ENCODE assay signal across 8 cellular contexts in the genomic region with DNA sequence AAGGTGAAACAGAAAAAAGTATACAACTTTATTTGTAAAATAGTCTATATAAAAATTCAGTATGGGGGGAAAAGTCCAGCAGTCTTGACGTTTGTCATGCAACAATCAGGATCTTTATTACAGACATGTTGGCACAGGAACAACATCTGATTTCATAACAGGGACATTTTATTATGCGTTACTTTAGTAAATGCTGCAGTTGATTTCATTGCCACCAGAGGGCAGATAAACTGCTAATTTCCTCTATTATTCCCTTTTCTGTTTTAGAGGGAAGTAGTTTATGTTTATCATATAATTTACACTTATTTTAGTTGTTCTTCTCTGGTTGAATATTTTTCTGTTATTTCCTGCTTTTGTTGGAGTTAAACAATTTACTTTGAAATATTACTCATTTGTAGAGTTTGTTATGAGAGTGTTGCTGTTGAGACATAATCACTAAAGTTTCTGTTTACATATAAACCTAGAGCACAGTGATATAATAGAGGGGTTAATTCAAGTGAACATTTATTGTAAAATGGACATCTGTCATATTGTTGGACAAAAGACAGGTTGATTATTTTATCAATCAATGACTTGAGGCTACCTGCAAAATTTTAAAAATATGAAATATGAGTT. TPM values are rescaled to one million over a fixed set of nuclear protein-coding genes. Genes with fewer than 3 reads are reported as not detected.
DNase-seq lines count a peak whose midpoint lies in the region; ATAC-seq and TF ChIP-seq lines count a peak whose summit lies in the region.

No MANE protein-coding gene starts in this region.

- H3K27ac Mint-ChIP-seq in chondrocyte (ENCODE audit: unreplicated experiment), result peak overlapping the region; percentile 74
- no peak overlapping the region for H3K27ac Mint-ChIP-seq in activated CD4-positive, alpha-beta T cell treated with anti-CD3 and anti-CD28 coated beads, Interleukin-2, amount 10 ng/mL, durations not matched to agents 7 days and 5 days

- POLR2A ChIA-PET in activated CD4-positive, alpha-beta T cell treated with anti-CD3 and anti-CD28 coated beads, Interleukin-2, amount 10 ng/mL, durations not matched to agents 7 days and 5 days (lab: Charles Lee), result no interaction called here

- peak overlapping the region; percentile 98 for H3K4me3 Mint-ChIP-seq in chondrocyte (ENCODE audit: unreplicated experiment)
- no peak overlapping the region for H3K4me3 Mint-ChIP-seq in activated CD4-positive, alpha-beta T cell treated with anti-CD3 and anti-CD28 coated beads, Interleukin-2, amount 10 ng/mL, durations not matched to agents 7 days and 5 days

- ATAC-seq in HG03342 (IDR thresholded peaks at IDR 0.05; ENCODE audit: unreplicated experiment), result no peak

- DNase-seq in AG08396 (ENCODE audit: low spot score) (peak; percentile 34), NCI-H2227 treated with DMSO at 0.1 percent for 48 hours (lab: John Stamatoyannopoulos, UW) (peak; percentile 1), chondrocyte (ENCODE audit: low spot score) (no peak), middle frontal gyrus (ENCODE audit: extremely low spot score, low spot score) (peak; percentile 73), HuH-7.5 (ENCODE audit: low spot score) (no peak)
- DNase-seq in activated CD4-positive, alpha-beta T cell treated with anti-CD3 and anti-CD28 coated beads, Interleukin-2, amount 10 ng/mL, durations not matched to agents 7 days and 5 days, result no peak

- H3K9me3 Mint-ChIP-seq in chondrocyte (ENCODE audit: low read depth), result peaks cover 3% of the 10 kb centered on the region
- H3K9me3 Mint-ChIP-seq in activated CD4-positive, alpha-beta T cell treated with anti-CD3 and anti-CD28 coated beads, Interleukin-2, amount 10 ng/mL, durations not matched to agents 7 days and 5 days, result no peaks in the 10 kb centered on the region

- peak; percentile 41 for TF ChIP-seq CTCF in GM12874 (IDR thresholded peaks at IDR 0.05; ENCODE audit: insufficient read depth, low read depth, low read length)
- peak; percentile 99 for TF ChIP-seq CTCF in chondrocyte (IDR thresholded peaks at IDR 0.05)

- H3K27me3 Mint-ChIP-seq in chondrocyte (ENCODE audit: low read depth), result no peaks in the 10 kb centered on the region
- peaks cover 31% of the 10 kb centered on the region for H3K27me3 Mint-ChIP-seq in activated CD4-positive, alpha-beta T cell treated with anti-CD3 and anti-CD28 coated beads, Interleukin-2, amount 10 ng/mL, durations not matched to agents 7 days and 5 days

- peaks cover 43% of the 10 kb centered on the region for H3K4me1 Mint-ChIP-seq in chondrocyte (ENCODE audit: low read depth)
- no peaks in the 10 kb centered on the region for H3K4me1 Mint-ChIP-seq in activated CD4-positive, alpha-beta T cell treated with anti-CD3 and anti-CD28 coated beads, Interleukin-2, amount 10 ng/mL, durations not matched to agents 7 days and 5 days

- peaks cover 6% of the 10 kb centered on the region for H3K36me3 Mint-ChIP-seq in chondrocyte (ENCODE audit: low read depth)
- no peaks in the 10 kb centered on the region for H3K36me3 Mint-ChIP-seq in activated CD4-positive, alpha-beta T cell treated with anti-CD3 and anti-CD28 coated beads, Interleukin-2, amount 10 ng/mL, durations not matched to agents 7 days and 5 days (ENCODE audit: low read depth)

- CTCF ChIA-PET in activated CD4-positive, alpha-beta T cell treated with anti-CD3 and anti-CD28 coated beads, Interleukin-2, amount 10 ng/mL, durations not matched to agents 7 days and 5 days (lab: Charles Lee), result no interaction called here

RNA-seq across cellular contexts. Expression of gene PLXDC2, which starts 3.3 kb away (rescaled TPM):
- total RNA-seq in chondrocyte, result 84.3 to 203 TPM (median 88.5 TPM) in 3 replicates
- total RNA-seq in activated CD4-positive, alpha-beta T cell treated with anti-CD3 and anti-CD28 coated beads, Interleukin-2, amount 10 ng/mL, durations not matched to agents 7 days and 5 days, result not detected

Comparison
In these comparisons a context has a peak if more than half of its experiments do, and no peak if none do; other contexts are left out.
1. DNase-seq: peak in AG08396 (single experiment), NCI-H2227 treated with DMSO at 0.1 percent for 48 hours (single experiment) and middle frontal gyrus (single experiment); none in chondrocyte (single experiment), activated CD4-positive, alpha-beta T cell treated with anti-CD3 and anti-CD28 coated beads, Interleukin-2, amount 10 ng/mL, durations not matched to agents 7 days and 5 days (single experiment) and HuH-7.5 (single experiment).
2. RNA of gene PLXDC2, which starts 3.3 kb away (total RNA-seq): 84.3 to 203 TPM in chondrocyte; not detected in activated CD4-positive, alpha-beta T cell treated with anti-CD3 and anti-CD28 coated beads, Interleukin-2, amount 10 ng/mL, durations not matched to agents 7 days and 5 days; every median in the first group is over 10 times any median in the second.